Comparison of ENCODE assay signal across 22 cellular contexts in the genomic region with DNA sequence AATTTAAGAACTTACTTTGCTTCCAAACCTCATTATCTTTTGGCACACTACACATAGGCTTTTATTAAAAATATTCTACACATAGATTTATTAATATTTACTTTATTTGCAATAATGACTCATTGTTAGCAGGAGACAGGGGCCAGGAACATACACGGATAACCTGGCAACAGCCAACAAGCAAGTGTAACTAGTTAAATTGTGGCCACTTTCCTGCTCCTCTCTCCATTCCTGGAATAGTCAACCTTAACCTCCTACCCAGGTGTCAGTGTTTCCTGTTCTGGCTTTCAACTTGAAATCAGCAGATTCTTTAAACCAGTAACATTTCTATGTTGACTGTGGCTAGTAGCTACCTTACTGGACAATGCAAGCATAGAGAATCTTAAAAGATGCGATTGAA. TPM values are rescaled to one million over a fixed set of nuclear protein-coding genes. Genes with fewer than 3 reads are reported as not detected.
DNase-seq lines count a peak whose midpoint lies in the region; ATAC-seq, FAIRE-seq and TF ChIP-seq lines count a peak whose summit lies in the region.
"Had no signal": no experiment of that assay in that cellular context is flagged by ENCODE, and none has a peak within 500 bp of the region (broad histone marks: within the 10 kb centered on the region; RNA-seq: fewer than 3 reads in every experiment).

No MANE protein-coding gene starts in this region.

- H3K4me2 ChIP-seq in astrocyte (ENCODE audit: low read length), result no peak overlapping the region
- H3K4me2 ChIP-seq in smooth muscle cell, result no peak overlapping the region

- H3K9me3 Mint-ChIP-seq in astrocyte (ENCODE audit: unreplicated experiment), result no peaks in the 10 kb centered on the region
- no peaks in the 10 kb centered on the region for H3K9me3 Mint-ChIP-seq in stimulated activated effector memory CD8-positive, alpha-beta T cell treated with anti-CD3 and anti-CD28 coated beads, Interleukin-12 subunit alpha, Interleukin-12 subunit beta, amount 100 ng/mL, for 72 hours

- peaks cover 37% of the 10 kb centered on the region for H4K20me1 ChIP-seq in astrocyte (ENCODE audit: insufficient read depth, low read length)
- peaks cover 19% of the 10 kb centered on the region for H4K20me1 ChIP-seq in smooth muscle cell (ENCODE audit: low read depth)

- H3K27me3 Mint-ChIP-seq in astrocyte (ENCODE audit: low read depth, unreplicated experiment), result no peaks in the 10 kb centered on the region
- H3K27me3 Mint-ChIP-seq: B cell; CD4-positive, alpha-beta memory T cell had no signal

- H3K27me3 ChIP-seq in astrocyte (ENCODE audit: insufficient read depth, low read length) (no peaks in the 10 kb centered on the region), smooth muscle cell (ENCODE audit: low read depth) (no peaks in the 10 kb centered on the region)
- H3K27me3 ChIP-seq: Peyer's patch had no signal

- 90% methylated on average over 2 of the region's 2 CpGs for WGBS in smooth muscle cell (ENCODE audit: low lambda C conversion rate)

- H3F3A ChIP-seq in smooth muscle cell (ENCODE audit: low read depth), result peaks cover 11% of the 10 kb centered on the region

- H3K27ac ChIP-seq in astrocyte (ENCODE audit: low read depth, low read length) (no peak overlapping the region), smooth muscle cell (ENCODE audit: low read depth) (peak overlapping the region; percentile 49)
- H3K27ac ChIP-seq: GM23248, Peyer's patch, SK-N-MC had no signal

- H3K4me1 Mint-ChIP-seq in astrocyte (ENCODE audit: low read depth, unreplicated experiment), result peaks cover 30% of the 10 kb centered on the region
- peaks cover 10% of the 10 kb centered on the region for H3K4me1 Mint-ChIP-seq in stimulated activated effector memory CD8-positive, alpha-beta T cell treated with anti-CD3 and anti-CD28 coated beads, Interleukin-12 subunit alpha, Interleukin-12 subunit beta, amount 100 ng/mL, for 72 hours
- H3K4me1 Mint-ChIP-seq: B cell had no signal

- H3K79me2 ChIP-seq in astrocyte (ENCODE audit: insufficient read depth, low read length) (peaks cover 94% of the 10 kb centered on the region), smooth muscle cell (ENCODE audit: low read depth) (peaks cover 95% of the 10 kb centered on the region)

- H3K4me1 ChIP-seq in astrocyte (ENCODE audit: insufficient read depth, low read length) (peaks cover 6% of the 10 kb centered on the region), smooth muscle cell (ENCODE audit: low read depth) (no peaks in the 10 kb centered on the region)
- H3K4me1 ChIP-seq: Peyer's patch had no signal

- H3K27ac Mint-ChIP-seq in astrocyte (ENCODE audit: unreplicated experiment), result peak overlapping the region; percentile 19
- no peak overlapping the region for H3K27ac Mint-ChIP-seq in stimulated activated effector memory CD8-positive, alpha-beta T cell treated with anti-CD3 and anti-CD28 coated beads, Interleukin-12 subunit alpha, Interleukin-12 subunit beta, amount 100 ng/mL, for 72 hours
- H3K27ac Mint-ChIP-seq: B cell had no signal

- H3K9me3 ChIP-seq in astrocyte (ENCODE audit: insufficient read depth, low read depth, low read length) (no peaks in the 10 kb centered on the region), smooth muscle cell (replicated peaks; ENCODE audit: low read depth) (no peaks in the 10 kb centered on the region)
- H3K9me3 ChIP-seq: Peyer's patch had no signal

- H2AFZ ChIP-seq in astrocyte (ENCODE audit: low read depth, low read length), result no peak overlapping the region
- H2AFZ ChIP-seq in smooth muscle cell (ENCODE audit: low read depth), result no peak overlapping the region
- H2AFZ ChIP-seq: GM23248 had no signal

- H3K36me3 ChIP-seq in astrocyte (ENCODE audit: insufficient read depth, low read length), result no peaks in the 10 kb centered on the region
- no peaks in the 10 kb centered on the region for H3K36me3 ChIP-seq in smooth muscle cell (ENCODE audit: low read depth)
- H3K36me3 ChIP-seq: Peyer's patch had no signal

- DNase-seq in LNCaP clone FGC (ENCODE audit: low read depth) (peak; percentile 78), astrocyte (ENCODE audit: low read depth) (no peak), epithelial cell of esophagus (ENCODE audit: low read depth) (peak; percentile 36), smooth muscle cell (lab: John Stamatoyannopoulos, UW; ENCODE audit: unreplicated experiment) (no peak), GM13977 (ENCODE audit: low spot score) (no peak), Ammon's horn (ENCODE audit: low spot score) (no peak)
- DNase-seq in stimulated activated effector memory CD8-positive, alpha-beta T cell treated with anti-CD3 and anti-CD28 coated beads, Interleukin-12 subunit alpha, Interleukin-12 subunit beta, amount 100 ng/mL, for 72 hours (ENCODE audit: low spot score in 2 of 2), result no peak
- DNase-seq: CD4-positive, alpha-beta memory T cell; DND-41; GM23248; NCI-H1048; NCI-H146; NCI-H2081 treated with DMSO at 0.1 percent for 48 hours; NCI-H510A; NCI-H82; Peyer's patch; Right ventricle myocardium superior had no signal

- peaks cover 19% of the 10 kb centered on the region for H3K36me3 Mint-ChIP-seq in astrocyte (ENCODE audit: low read depth, unreplicated experiment)
- H3K36me3 Mint-ChIP-seq in stimulated activated effector memory CD8-positive, alpha-beta T cell treated with anti-CD3 and anti-CD28 coated beads, Interleukin-12 subunit alpha, Interleukin-12 subunit beta, amount 100 ng/mL, for 72 hours, result peaks cover 7% of the 10 kb centered on the region

- FAIRE-seq in astrocyte (lab: Jason Lieb, UNC), result no peak
- FAIRE-seq: D721Med, G401.6, K562 had no signal

- TF ChIP-seq CTCF in LNCaP clone FGC (IDR thresholded peaks at IDR 0.05; ENCODE audit: control insufficient read depth, extremely low read depth, insufficient read depth) (no peak), astrocyte (IDR thresholded peaks at IDR 0.05; ENCODE audit: insufficient read depth, low read depth, low read length) (no peak), epithelial cell of esophagus (IDR thresholded peaks at IDR 0.05; ENCODE audit: insufficient read depth, low read depth, low read length, missing control alignments) (no peak), smooth muscle cell (IDR thresholded peaks at IDR 0.05; ENCODE audit: borderline replicate concordance, insufficient read depth, poor library complexity, severe bottlenecking) (no peak), GM13977 (IDR thresholded peaks at IDR 0.05; ENCODE audit: extremely low read depth, insufficient read depth, missing control alignments) (no peak)

- no peak for ATAC-seq in stimulated activated effector memory CD8-positive, alpha-beta T cell treated with anti-CD3 and anti-CD28 coated beads, Interleukin-12 subunit alpha, Interleukin-12 subunit beta, amount 100 ng/mL, for 72 hours
- ATAC-seq: K562 had no signal

- no peak overlapping the region for H3K4me3 Mint-ChIP-seq in astrocyte (ENCODE audit: unreplicated experiment)
- H3K4me3 Mint-ChIP-seq in stimulated activated effector memory CD8-positive, alpha-beta T cell treated with anti-CD3 and anti-CD28 coated beads, Interleukin-12 subunit alpha, Interleukin-12 subunit beta, amount 100 ng/mL, for 72 hours, result no peak overlapping the region
- H3K4me3 Mint-ChIP-seq: B cell; CD4-positive, alpha-beta memory T cell had no signal

- in situ Hi-C loops in GM13977 (cut with MboI; ENCODE audit: low pct_unique_long_range_greater_than_20kb, low sequenced_read_pairs, unreplicated experiment), result no loop called here

- no peak overlapping the region for H3K4me3 ChIP-seq in LNCaP clone FGC (ENCODE audit: low read depth, low read length)
- no peak overlapping the region for H3K4me3 ChIP-seq in astrocyte (ENCODE audit: insufficient read depth, low read depth, low read length)
- no peak overlapping the region for H3K4me3 ChIP-seq in epithelial cell of esophagus (ENCODE audit: low read length)
- no peak overlapping the region for H3K4me3 ChIP-seq in smooth muscle cell
- H3K4me3 ChIP-seq: GM23248, K562, Peyer's patch, SK-N-MC had no signal

- H3K9ac ChIP-seq in astrocyte (ENCODE audit: low read length), result no peak overlapping the region
- no peak overlapping the region for H3K9ac ChIP-seq in smooth muscle cell (ENCODE audit: low read depth)
- H3K9ac ChIP-seq: GM23248 had no signal

RNA-seq across cellular contexts. Expression of gene ACVR1, which starts 26.5 kb away (rescaled TPM):
- 45.9 and 54.6 TPM in 2 replicates for total RNA-seq in astrocyte
- 22.0 and 32.7 TPM in 2 replicates for total RNA-seq in smooth muscle cell
- polyA plus RNA-seq in smooth muscle cell, result 26.8 and 27.2 TPM in 2 replicates

Comparison
In these comparisons a context has a peak if more than half of its experiments do, and no peak if none do; other contexts are left out.
1. DNase-seq: peak in LNCaP clone FGC (single experiment) and epithelial cell of esophagus (single experiment); none in astrocyte (single experiment), smooth muscle cell (single experiment), GM13977 (single experiment), stimulated activated effector memory CD8-positive, alpha-beta T cell treated with anti-CD3 and anti-CD28 coated beads, Interleukin-12 subunit alpha, Interleukin-12 subunit beta, amount 100 ng/mL, for 72 hours (0 of 2) and Ammon's horn (single experiment).